Comparison of ENCODE assay signal across 8 cellular contexts in the genomic region with DNA sequence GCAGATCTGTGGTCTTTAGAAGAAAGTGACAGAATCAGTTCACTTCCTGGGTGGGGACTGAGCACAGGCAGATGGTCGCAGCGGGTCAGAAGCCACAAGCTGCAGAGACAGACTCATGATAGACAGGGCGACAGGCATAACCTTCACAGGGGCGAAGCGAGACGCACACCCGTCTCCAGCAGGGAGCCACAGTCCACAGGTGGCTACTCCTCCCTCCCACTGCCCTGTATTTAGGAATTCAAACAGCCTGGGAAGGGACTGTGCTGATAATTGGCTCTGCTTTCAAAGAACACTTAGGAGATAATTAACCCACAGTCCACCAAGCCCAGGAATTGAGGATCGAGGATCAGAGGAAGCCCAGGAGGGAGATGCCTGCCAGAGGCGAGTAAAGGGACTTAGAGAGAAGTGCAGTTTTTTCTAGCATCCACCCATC. TPM values are rescaled to one million over a fixed set of nuclear protein-coding genes. Genes with fewer than 3 reads are reported as not detected.
DNase-seq lines count a peak whose midpoint lies in the region; ATAC-seq and FAIRE-seq lines count a peak whose summit lies in the region.

No MANE protein-coding gene starts in this region.

- no peaks in the 10 kb centered on the region for H3K9me3 Mint-ChIP-seq in activated naive CD8-positive, alpha-beta T cell treated with anti-CD3 and anti-CD28 coated beads, Interleukin-2, amount 50 U/mL, for 24 hours

- H3K36me3 ChIP-seq in ACC112 (ENCODE audit: insufficient read depth, low read length) (no peaks in the 10 kb centered on the region), muscle layer of duodenum (ENCODE audit: control insufficient read depth in 1 of 2, insufficient read depth in 2 of 2, low read length in 2 of 2) (no peaks in the 10 kb centered on the region)

- H3K27ac ChIP-seq in ACC112 (ENCODE audit: low read depth, low read length) (peak overlapping the region; percentile 87; the same call in 1 of the 2 replicates), muscle layer of duodenum (ENCODE audit: low read length) (peak overlapping the region; percentile 83)

- peak overlapping the region; percentile 48 for H3K4me3 Mint-ChIP-seq in activated naive CD8-positive, alpha-beta T cell treated with anti-CD3 and anti-CD28 coated beads, Interleukin-2, amount 50 U/mL, for 24 hours

- no peaks in the 10 kb centered on the region for H3K27me3 Mint-ChIP-seq in activated naive CD8-positive, alpha-beta T cell treated with anti-CD3 and anti-CD28 coated beads, Interleukin-2, amount 50 U/mL, for 24 hours

- H3K27me3 ChIP-seq in ACC112 (ENCODE audit: insufficient read depth, low read length) (no peaks in the 10 kb centered on the region), muscle layer of duodenum (ENCODE audit: low read depth, low read length) (no peaks in the 10 kb centered on the region)

- ATAC-seq in GM18861 (IDR thresholded peaks at IDR 0.05; ENCODE audit: unreplicated experiment) (peak; percentile 37), HG03175 (IDR thresholded peaks at IDR 0.05; ENCODE audit: unreplicated experiment) (no peak)
- ATAC-seq in activated naive CD8-positive, alpha-beta T cell treated with anti-CD3 and anti-CD28 coated beads, Interleukin-2, amount 50 U/mL, for 24 hours = peak; percentile 62

- H3K79me2 ChIP-seq in ACC112 (ENCODE audit: control insufficient read depth, insufficient read depth, low read length, unreplicated experiment) = peaks cover 19% of the 10 kb centered on the region

- H3K36me3 Mint-ChIP-seq in activated naive CD8-positive, alpha-beta T cell treated with anti-CD3 and anti-CD28 coated beads, Interleukin-2, amount 50 U/mL, for 24 hours (ENCODE audit: low read depth) = peaks cover 1% of the 10 kb centered on the region

- H3K4me3 ChIP-seq in ACC112 (ENCODE audit: low read depth, low read length) (no peak overlapping the region), muscle layer of duodenum (ENCODE audit: low read depth in 1 of 2, low read length in 2 of 2) (peak overlapping the region; percentile 12 to 34)

- DNase-seq in NCI-H1105 (lab: John Stamatoyannopoulos, UW) (peak; percentile 31), inferior parietal cortex (ENCODE audit: extremely low spot score) (no peak), frontal cortex (ENCODE audit: low spot score in 2 of 2) (no peak)
- DNase-seq in activated naive CD8-positive, alpha-beta T cell treated with anti-CD3 and anti-CD28 coated beads, Interleukin-2, amount 50 U/mL, for 24 hours = peak; percentile 37

- no peaks in the 10 kb centered on the region for H3K9me3 ChIP-seq in muscle layer of duodenum (ENCODE audit: control insufficient read depth in 1 of 2, low read length in 2 of 2)

- H2AFZ ChIP-seq in ACC112 (ENCODE audit: low read length, unreplicated experiment) = no peak overlapping the region

- peak overlapping the region; percentile 63 for H3K27ac Mint-ChIP-seq in activated naive CD8-positive, alpha-beta T cell treated with anti-CD3 and anti-CD28 coated beads, Interleukin-2, amount 50 U/mL, for 24 hours

- H3K4me1 Mint-ChIP-seq in activated naive CD8-positive, alpha-beta T cell treated with anti-CD3 and anti-CD28 coated beads, Interleukin-2, amount 50 U/mL, for 24 hours = peaks cover 25% of the 10 kb centered on the region

- H3K4me1 ChIP-seq in ACC112 (ENCODE audit: control insufficient read depth, insufficient read depth, low read length, unreplicated experiment) (peaks cover 37% of the 10 kb centered on the region), muscle layer of duodenum (ENCODE audit: control insufficient read depth in 1 of 2, insufficient read depth in 2 of 2, low read length in 2 of 2) (peaks cover 21 to 38% of the 10 kb centered on the region in 2 donors)

- FAIRE-seq in frontal cortex (lab: Jason Lieb, UNC) = no peak

RNA-seq across cellular contexts. Expression of a gene that starts 23.2 kb away (rescaled TPM):
- 5.7 TPM for total RNA-seq in frontal cortex

RNA-seq across cellular contexts. Expression of a gene that starts 48.4 kb away (rescaled TPM):
- not detected for total RNA-seq in frontal cortex

Comparison
In these comparisons a context has a peak if more than half of its experiments do, and no peak if none do; other contexts are left out.
1. DNase-seq: peak in NCI-H1105 (single experiment) and activated naive CD8-positive, alpha-beta T cell treated with anti-CD3 and anti-CD28 coated beads, Interleukin-2, amount 50 U/mL, for 24 hours (single experiment); none in inferior parietal cortex (single experiment) and frontal cortex (0 of 2).